23 cellular contexts compared by ENCODE assay signal in the genomic region with DNA sequence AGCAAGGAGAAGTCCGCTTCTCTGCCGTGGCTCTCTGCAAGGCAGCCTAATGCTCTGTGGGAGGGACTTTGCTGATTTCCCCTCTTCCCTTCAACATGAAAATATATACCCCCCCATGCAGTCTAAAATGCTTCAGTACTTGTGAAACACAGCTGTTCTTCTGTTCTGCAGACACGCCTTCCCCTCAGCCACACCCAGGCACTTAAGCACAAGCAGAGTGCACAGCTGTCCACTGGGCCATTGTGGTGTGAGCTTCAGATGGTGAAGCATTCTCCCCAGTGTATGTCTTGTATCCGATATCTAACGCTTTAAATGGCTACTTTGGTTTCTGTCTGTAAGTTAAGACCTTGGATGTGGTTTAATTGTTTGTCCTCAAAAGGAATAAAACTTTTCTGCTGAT. TPM values are rescaled to one million over a fixed set of nuclear protein-coding genes. Genes with fewer than 3 reads are reported as not detected.
DNase-seq lines count a peak whose midpoint lies in the region; ATAC-seq lines count a peak whose summit lies in the region.
"Had no signal": no experiment of that assay in that cellular context is flagged by ENCODE, and none has a peak within 500 bp of the region (broad histone marks: within the 10 kb centered on the region; RNA-seq: fewer than 3 reads in every experiment).

No MANE protein-coding gene starts in this region.

- H3K4me3 Mint-ChIP-seq in activated CD4-positive, alpha-beta T cell treated with anti-CD3 and anti-CD28 coated beads, Interleukin-2, amount 10 ng/mL, durations not matched to agents 24 days and 14 days: no peak overlapping the region
- H3K4me3 Mint-ChIP-seq: activated CD4-positive, alpha-beta T cell treated with anti-CD3 and anti-CD28 coated beads for 36 hours; activated naive CD8-positive, alpha-beta T cell treated with anti-CD3 and anti-CD28 coated beads, Interleukin-2, amount 10 ng/mL, durations not matched to agents 7 days and 5 days; activated T-helper 17 cell treated with anti-CD3 and anti-CD28 coated beads, Interleukin-2, amount 50 U/mL, for 72 hours had no signal

- H3K27me3 Mint-ChIP-seq in activated CD4-positive, alpha-beta T cell treated with anti-CD3 and anti-CD28 coated beads, Interleukin-2, amount 10 ng/mL, durations not matched to agents 24 days and 14 days: peaks cover 6% of the 10 kb centered on the region

- H3K27ac Mint-ChIP-seq in activated CD4-positive, alpha-beta T cell treated with anti-CD3 and anti-CD28 coated beads, Interleukin-2, amount 10 ng/mL, durations not matched to agents 24 days and 14 days: no peak overlapping the region
- H3K27ac Mint-ChIP-seq: activated CD4-positive, alpha-beta T cell treated with anti-CD3 and anti-CD28 coated beads for 36 hours; activated naive CD8-positive, alpha-beta T cell treated with anti-CD3 and anti-CD28 coated beads, Interleukin-2, amount 10 ng/mL, durations not matched to agents 7 days and 5 days; activated T-helper 17 cell treated with anti-CD3 and anti-CD28 coated beads, Interleukin-2, amount 50 U/mL, for 72 hours had no signal

- H3K4me1 Mint-ChIP-seq in activated CD4-positive, alpha-beta T cell treated with anti-CD3 and anti-CD28 coated beads, Interleukin-2, amount 10 ng/mL, durations not matched to agents 24 days and 14 days: no peaks in the 10 kb centered on the region
- H3K4me1 Mint-ChIP-seq: activated CD4-positive, alpha-beta T cell treated with anti-CD3 and anti-CD28 coated beads for 36 hours; activated naive CD8-positive, alpha-beta T cell treated with anti-CD3 and anti-CD28 coated beads, Interleukin-2, amount 10 ng/mL, durations not matched to agents 7 days and 5 days; activated T-helper 17 cell treated with anti-CD3 and anti-CD28 coated beads, Interleukin-2, amount 50 U/mL, for 72 hours had no signal

- no peaks in the 10 kb centered on the region for H3K36me3 Mint-ChIP-seq in activated CD4-positive, alpha-beta T cell treated with anti-CD3 and anti-CD28 coated beads, Interleukin-2, amount 10 ng/mL, durations not matched to agents 24 days and 14 days (ENCODE audit: low read depth)
- H3K36me3 Mint-ChIP-seq: activated naive CD8-positive, alpha-beta T cell treated with anti-CD3 and anti-CD28 coated beads, Interleukin-2, amount 10 ng/mL, durations not matched to agents 7 days and 5 days had no signal

- H3K9me3 Mint-ChIP-seq in activated CD4-positive, alpha-beta T cell treated with anti-CD3 and anti-CD28 coated beads, Interleukin-2, amount 10 ng/mL, durations not matched to agents 24 days and 14 days: no peaks in the 10 kb centered on the region
- H3K9me3 Mint-ChIP-seq: activated naive CD8-positive, alpha-beta T cell treated with anti-CD3 and anti-CD28 coated beads, Interleukin-2, amount 10 ng/mL, durations not matched to agents 7 days and 5 days; activated T-helper 17 cell treated with anti-CD3 and anti-CD28 coated beads, Interleukin-2, amount 50 U/mL, for 72 hours had no signal

- DNase-seq in DMS 273 (lab: John Stamatoyannopoulos, UW; ENCODE audit: unreplicated experiment) (peak; percentile 58), DMS 273 treated with DMSO at 0.1 percent for 48 hours (lab: John Stamatoyannopoulos, UW) (no peak), NCI-H748 treated with DMSO at 0.1 percent for 48 hours (lab: John Stamatoyannopoulos, UW) (peak; percentile 47), myocyte (ENCODE audit: low read depth) (peak; percentile 86), glomerular visceral epithelial cell (ENCODE audit: extremely low spot score) (no peak), LoVo (ENCODE audit: low spot score) (no peak)
- DNase-seq in activated CD4-positive, alpha-beta T cell treated with anti-CD3 and anti-CD28 coated beads, Interleukin-2, amount 10 ng/mL, durations not matched to agents 24 days and 14 days: no peak
- DNase-seq: activated CD4-positive, alpha-beta T cell treated with anti-CD3 and anti-CD28 coated beads for 36 hours; activated naive CD8-positive, alpha-beta T cell treated with anti-CD3 and anti-CD28 coated beads, Interleukin-2, amount 10 ng/mL, durations not matched to agents 7 days and 5 days; BE2C; brain microvascular endothelial cell; Caco-2; EL; HCEC 1CT; head of caudate nucleus; NCI-H446; SIG-M5; T-helper 1 cell; upper lobe of right lung had no signal

- ATAC-seq in GM18867 (IDR thresholded peaks at IDR 0.05; ENCODE audit: unreplicated experiment): peak; percentile 62
- ATAC-seq: activated CD4-positive, alpha-beta T cell treated with anti-CD3 and anti-CD28 coated beads for 36 hours; activated T-helper 17 cell treated with anti-CD3 and anti-CD28 coated beads, Interleukin-2, amount 50 U/mL, for 72 hours; left lobe of liver; upper lobe of right lung had no signal

- intact Hi-C loops in activated CD4-positive, alpha-beta T cell treated with anti-CD3 and anti-CD28 coated beads, Interleukin-2, amount 10 ng/mL, durations not matched to agents 24 days and 14 days (cut with micrococcal nuclease): no loop called here

RNA-seq across cellular contexts. Expression of a gene that starts 11.3 kb away (rescaled TPM):
- 167 and 190 TPM in 2 replicates for total RNA-seq in myocyte
- polyA plus RNA-seq in myocyte (2012): 310 TPM
- total RNA-seq in activated CD4-positive, alpha-beta T cell treated with anti-CD3 and anti-CD28 coated beads, Interleukin-2, amount 10 ng/mL, durations not matched to agents 24 days and 14 days: 0.26 and 0.35 TPM in 2 replicates
- total RNA-seq: HT1080 had no signal

RNA-seq across cellular contexts. Expression of a gene that starts 53.7 kb away (rescaled TPM):
- 50.8 and 51.5 TPM in 2 replicates for total RNA-seq in myocyte
- 83.0 TPM for polyA plus RNA-seq in myocyte (2012)
- 1.6 and 1.7 TPM in 2 replicates for total RNA-seq in activated CD4-positive, alpha-beta T cell treated with anti-CD3 and anti-CD28 coated beads, Interleukin-2, amount 10 ng/mL, durations not matched to agents 24 days and 14 days

Comparison
In these comparisons a context has a peak if more than half of its experiments do, and no peak if none do; other contexts are left out.
1. DNase-seq: peak in DMS 273 (single experiment), NCI-H748 treated with DMSO at 0.1 percent for 48 hours (single experiment) and myocyte (single experiment); none in DMS 273 treated with DMSO at 0.1 percent for 48 hours (single experiment), glomerular visceral epithelial cell (single experiment), activated CD4-positive, alpha-beta T cell treated with anti-CD3 and anti-CD28 coated beads, Interleukin-2, amount 10 ng/mL, durations not matched to agents 24 days and 14 days (single experiment) and LoVo (single experiment).
2. RNA of a gene that starts 11.3 kb away (total RNA-seq): 167 to 190 TPM in myocyte; 0.26 to 0.35 TPM in activated CD4-positive, alpha-beta T cell treated with anti-CD3 and anti-CD28 coated beads, Interleukin-2, amount 10 ng/mL, durations not matched to agents 24 days and 14 days; every median in the first group is over 100 times any median in the second.
3. RNA of a gene that starts 53.7 kb away (total RNA-seq): 50.8 to 51.5 TPM in myocyte; 1.6 to 1.7 TPM in activated CD4-positive, alpha-beta T cell treated with anti-CD3 and anti-CD28 coated beads, Interleukin-2, amount 10 ng/mL, durations not matched to agents 24 days and 14 days; every median in the first group is over 10 times any median in the second.